ENCODE assay signal across 8 cellular contexts in the genomic region with DNA sequence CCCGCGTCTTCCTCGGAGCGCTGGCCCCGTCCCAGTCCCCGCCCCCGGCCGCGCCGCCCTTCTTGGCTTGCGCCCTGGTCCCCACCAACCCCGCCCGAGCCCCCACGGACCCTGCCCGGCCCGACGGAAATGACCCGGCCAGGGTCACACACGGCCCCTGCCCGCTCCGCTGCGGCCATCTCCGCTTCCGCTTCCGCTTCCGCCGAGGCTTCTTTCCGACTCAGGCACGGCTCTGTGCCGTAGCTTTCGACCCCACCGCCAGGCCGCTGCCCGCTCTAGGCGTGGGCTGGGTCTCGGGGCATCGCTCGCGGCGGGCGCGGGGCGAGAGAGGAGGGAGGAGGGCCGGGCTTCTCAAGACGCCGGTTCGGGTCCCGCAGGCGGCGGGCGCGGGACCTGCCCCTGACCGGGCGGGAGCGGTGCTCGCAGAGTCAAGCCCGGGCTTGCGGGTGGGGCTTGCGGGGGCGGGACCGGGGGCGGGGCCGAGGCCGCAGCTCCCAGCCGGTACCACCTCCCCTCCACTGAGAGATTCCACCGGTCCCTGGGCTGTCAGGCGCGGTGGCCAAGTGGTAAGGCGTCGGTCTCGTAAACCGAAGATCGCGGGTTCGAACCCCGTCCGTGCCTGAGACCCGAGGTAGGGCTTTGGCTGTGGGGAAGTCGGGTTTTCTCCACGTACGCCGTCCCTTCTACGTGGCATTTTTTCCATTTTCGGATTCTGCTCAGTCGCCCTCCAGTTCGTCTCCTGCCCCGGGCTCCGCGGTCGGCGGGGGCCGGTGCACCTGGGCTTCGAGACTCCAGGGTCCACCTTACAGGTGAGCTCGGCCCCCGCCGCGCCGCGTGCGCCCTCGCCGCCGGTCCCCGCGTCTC.
DNase-seq lines count a peak whose midpoint lies in the region; ATAC-seq and TF ChIP-seq lines count a peak whose summit lies in the region.

No MANE protein-coding gene starts in this region.

- H3K27me3 Mint-ChIP-seq in T-cell (no peaks in the 10 kb centered on the region), progenitor cell of endocrine pancreas (peaks cover 19% of the 10 kb centered on the region)

- peak overlapping the region; percentile 84 to 88 for H3K27ac Mint-ChIP-seq in T-cell
- H3K27ac Mint-ChIP-seq in progenitor cell of endocrine pancreas: peak overlapping the region; percentile 95

- intact Hi-C loops in left cardiac atrium (cut with DNase I) (no loop called here), upper lobe of right lung (cut with DNase I) (no loop called here)

- H3K36me3 ChIP-seq in upper lobe of right lung: no peaks in the 10 kb centered on the region

- no peaks in the 10 kb centered on the region for H3K36me3 Mint-ChIP-seq in T-cell
- no peaks in the 10 kb centered on the region for H3K36me3 Mint-ChIP-seq in progenitor cell of endocrine pancreas (ENCODE audit: insufficient read depth)

- DNase-seq in NCI-H1417 treated with DMSO at 0.1 percent for 48 hours (lab: John Stamatoyannopoulos, UW) (peak; percentile 51), T-cell (peak; percentile 69 to 93 (median 79)), amniotic epithelial cell (ENCODE audit: low read depth) (peak; percentile 88), left cardiac atrium (peak; percentile 92), progenitor cell of endocrine pancreas (ENCODE audit: low spot score, unreplicated experiment) (peak; percentile 90), upper lobe of right lung (peak; percentile 95)

- H3K9me3 Mint-ChIP-seq in T-cell (no peaks in the 10 kb centered on the region), progenitor cell of endocrine pancreas (ENCODE audit: low read depth) (no peaks in the 10 kb centered on the region)

- H3K27ac ChIP-seq in upper lobe of right lung: peak overlapping the region; percentile 90

- peak; percentile 77 for ATAC-seq in HG02678 (IDR thresholded peaks at IDR 0.05; ENCODE audit: unreplicated experiment)
- peak; percentile 88 to 90 (median 88) for ATAC-seq in T-cell (replicated peaks in 1 of 4)
- peak; percentile 95 to 96 for ATAC-seq in left cardiac atrium
- ATAC-seq in upper lobe of right lung: peak; percentile 95

- H3K4me3 ChIP-seq in GM12875 (ENCODE audit: low read depth, low read length): peak overlapping the region; percentile 86
- H3K4me3 ChIP-seq in upper lobe of right lung: peak overlapping the region; percentile 70

- no peaks in the 10 kb centered on the region for H3K9me3 ChIP-seq in upper lobe of right lung

- CTCF ChIA-PET in T-cell (lab: Charles Lee): no interaction called here

- peaks cover 16 to 24% (median 17%) of the 10 kb centered on the region in 3 donors for H3K4me1 Mint-ChIP-seq in T-cell
- peaks cover 3% of the 10 kb centered on the region for H3K4me1 Mint-ChIP-seq in progenitor cell of endocrine pancreas (ENCODE audit: low read depth)

- H3K4me1 ChIP-seq in upper lobe of right lung: peaks cover 8% of the 10 kb centered on the region

- H3K27me3 ChIP-seq in upper lobe of right lung: no peaks in the 10 kb centered on the region

- H3K4me3 Mint-ChIP-seq in T-cell (peak overlapping the region; percentile 83 to 89 (median 89)), progenitor cell of endocrine pancreas (ENCODE audit: low read depth) (peak overlapping the region; percentile 79)

- TF ChIP-seq CTCF in GM12875 (IDR thresholded peaks at IDR 0.05; ENCODE audit: borderline replicate concordance, insufficient read depth, low read depth, low read length) (no peak), progenitor cell of endocrine pancreas (IDR thresholded peaks at IDR 0.05; ENCODE audit: unreplicated experiment) (no peak), upper lobe of right lung (IDR thresholded peaks at IDR 0.05) (no peak)

- POLR2A ChIA-PET in T-cell (lab: Charles Lee): interaction anchor here in 1 of 2 donors (0.6 kb wide), 1 partner anchor 57 kb away, joined by 3 read pairs; no protein-coding TSS in a partner anchor

Comparison
In these comparisons a context has a peak if more than half of its experiments do, and no peak if none do; other contexts are left out.
1. Peak in every context shown above with its lines: DNase-seq, ATAC-seq, H3K4me3 ChIP-seq and H3K27ac ChIP-seq.